ENCODE assay signal across 8 cellular contexts in the genomic region with DNA sequence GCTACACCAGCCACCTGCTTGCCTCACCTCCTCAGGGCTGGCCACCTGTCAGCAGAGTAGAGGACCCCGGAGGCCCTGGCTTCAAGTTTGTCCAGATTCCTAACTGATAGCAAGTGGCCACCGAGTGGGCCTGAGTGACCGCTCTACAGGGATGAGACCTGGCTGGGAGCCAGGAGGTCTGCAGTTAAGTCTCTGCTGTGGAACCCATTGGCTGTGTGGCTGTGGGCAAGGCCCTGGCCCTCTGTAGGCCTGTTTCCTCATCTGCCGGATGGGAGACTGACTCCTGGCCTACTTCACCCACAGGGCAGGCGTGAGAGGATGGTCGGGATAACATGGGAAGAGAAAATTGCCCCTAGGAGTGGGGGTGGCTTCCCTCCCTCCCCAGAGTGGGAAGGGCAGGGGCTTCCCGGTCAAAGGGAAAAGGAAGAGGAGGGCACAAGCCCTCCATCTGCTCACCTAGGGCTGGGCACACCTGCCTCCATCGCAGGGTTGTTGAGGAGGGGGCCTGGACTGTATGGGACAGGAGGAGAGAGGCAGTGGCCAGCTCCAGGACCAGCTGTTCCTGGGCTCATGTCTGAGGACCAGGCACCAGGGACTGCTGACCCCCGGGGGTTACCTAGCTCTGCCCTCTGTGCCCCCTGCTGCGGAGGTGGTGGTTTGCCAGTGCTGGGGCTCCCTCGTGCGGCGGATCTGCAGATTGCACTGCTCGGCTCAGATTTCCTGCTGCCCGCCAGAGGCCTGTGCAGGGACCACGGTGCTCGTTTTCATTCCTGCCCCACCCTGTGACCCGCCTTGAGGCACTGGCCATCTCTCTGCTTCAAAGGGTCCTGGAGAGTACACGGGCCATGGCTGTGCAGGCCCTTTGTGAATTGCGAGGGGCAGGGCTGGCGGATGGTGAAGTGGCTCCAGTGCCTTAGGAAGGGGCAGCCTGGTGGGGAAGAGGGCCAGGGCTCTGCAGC. TPM values are rescaled to one million over a fixed set of nuclear protein-coding genes. Genes with fewer than 3 reads are reported as not detected.
A peak's percentile ranks its signal among the peaks of the same experiment; 100 is the strongest.
DNase-seq lines count a peak whose midpoint lies in the region; ATAC-seq, FAIRE-seq and TF ChIP-seq lines count a peak whose summit lies in the region.

No MANE protein-coding gene starts in this region.

- ATAC-seq in natural killer cell treated with Interleukin-12 subunit alpha and Interleukin-12 subunit beta and Interleukin-15 and Interleukin-18, amount 100 ng/mL, for 72 hours = peak; percentile 71 to 82
- ATAC-seq in stimulated activated naive CD8-positive, alpha-beta T cell treated with anti-CD3 and anti-CD28 coated beads, Interleukin-15, amount 100 ng/mL, for 72 hours = peak; percentile 69
- no peak for ATAC-seq in GM21447 (IDR thresholded peaks at IDR 0.05; ENCODE audit: unreplicated experiment)

- peaks cover 0 to 12% of the 10 kb centered on the region in 2 donors for H3K4me1 Mint-ChIP-seq in natural killer cell treated with Interleukin-12 subunit alpha and Interleukin-12 subunit beta and Interleukin-15 and Interleukin-18, amount 100 ng/mL, for 72 hours (ENCODE audit: low read depth in 2 of 2)
- H3K4me1 Mint-ChIP-seq in stimulated activated naive CD8-positive, alpha-beta T cell treated with anti-CD3 and anti-CD28 coated beads, Interleukin-15, amount 100 ng/mL, for 72 hours = peaks cover 24% of the 10 kb centered on the region

- TF ChIP-seq POLR2A in H54 (IDR thresholded peaks at IDR 0.05; ENCODE audit: low read depth, low read length) = no peak

- no peaks in the 10 kb centered on the region for H3K36me3 Mint-ChIP-seq in natural killer cell treated with Interleukin-12 subunit alpha and Interleukin-12 subunit beta and Interleukin-15 and Interleukin-18, amount 100 ng/mL, for 72 hours

- H3K4me3 Mint-ChIP-seq in natural killer cell treated with Interleukin-12 subunit alpha and Interleukin-12 subunit beta and Interleukin-15 and Interleukin-18, amount 100 ng/mL, for 72 hours = no peak overlapping the region
- no peak overlapping the region for H3K4me3 Mint-ChIP-seq in stimulated activated naive CD8-positive, alpha-beta T cell treated with anti-CD3 and anti-CD28 coated beads, Interleukin-15, amount 100 ng/mL, for 72 hours

- no peaks in the 10 kb centered on the region for H3K27me3 Mint-ChIP-seq in natural killer cell treated with Interleukin-12 subunit alpha and Interleukin-12 subunit beta and Interleukin-15 and Interleukin-18, amount 100 ng/mL, for 72 hours
- H3K27me3 Mint-ChIP-seq in stimulated activated naive CD8-positive, alpha-beta T cell treated with anti-CD3 and anti-CD28 coated beads, Interleukin-15, amount 100 ng/mL, for 72 hours = no peaks in the 10 kb centered on the region

- no peak overlapping the region for H3K27ac Mint-ChIP-seq in natural killer cell treated with Interleukin-12 subunit alpha and Interleukin-12 subunit beta and Interleukin-15 and Interleukin-18, amount 100 ng/mL, for 72 hours
- H3K27ac Mint-ChIP-seq in stimulated activated naive CD8-positive, alpha-beta T cell treated with anti-CD3 and anti-CD28 coated beads, Interleukin-15, amount 100 ng/mL, for 72 hours = no peak overlapping the region

- H3K4me3 ChIP-seq in AG10803 (ENCODE audit: low read length) = no peak overlapping the region
- H3K4me3 ChIP-seq in epithelial cell of proximal tubule (ENCODE audit: low read depth, low read length) = no peak overlapping the region

- no peaks in the 10 kb centered on the region for H3K9me3 Mint-ChIP-seq in natural killer cell treated with Interleukin-12 subunit alpha and Interleukin-12 subunit beta and Interleukin-15 and Interleukin-18, amount 100 ng/mL, for 72 hours
- no peaks in the 10 kb centered on the region for H3K9me3 Mint-ChIP-seq in stimulated activated naive CD8-positive, alpha-beta T cell treated with anti-CD3 and anti-CD28 coated beads, Interleukin-15, amount 100 ng/mL, for 72 hours

- peak; percentile 43 for DNase-seq in AG10803 (ENCODE audit: low read depth)
- peak; percentile 54 for DNase-seq in H54 (ENCODE audit: insufficient read length, low spot score)
- DNase-seq in NOMO-1 treated with dmso at 0.1 percent for 144 hours (lab: John Stamatoyannopoulos, UW; ENCODE audit: unreplicated experiment) = peak; percentile 33
- peak; percentile 85 for DNase-seq in activated CD8-positive, alpha-beta memory T cell treated with anti-CD3 and anti-CD28 coated beads, Interleukin-2, amount 50 U/mL, for 4 hours
- DNase-seq in epithelial cell of proximal tubule (ENCODE audit: low read depth) = no peak
- peak; percentile 82 for DNase-seq in natural killer cell treated with Interleukin-12 subunit alpha and Interleukin-12 subunit beta and Interleukin-15 and Interleukin-18, amount 100 ng/mL, for 72 hours (ENCODE audit: low spot score)
- peak; percentile 77 to 80 for DNase-seq in stimulated activated naive CD8-positive, alpha-beta T cell treated with anti-CD3 and anti-CD28 coated beads, Interleukin-15, amount 100 ng/mL, for 72 hours

- peak; percentile 86 for TF ChIP-seq CTCF in AG10803 (conservative IDR thresholded peaks at IDR 0.05; ENCODE audit: low read length)
- TF ChIP-seq CTCF in epithelial cell of proximal tubule (conservative IDR thresholded peaks at IDR 0.05; ENCODE audit: low read depth, low read length) = peak; percentile 87

- FAIRE-seq in H54 (lab: Jason Lieb, UNC) = no peak

RNA-seq across cellular contexts. Expression of gene MTFR1L, which starts 9.1 kb away (rescaled TPM):
- 21.6 and 27.3 TPM in 2 replicates for total RNA-seq in epithelial cell of proximal tubule
- total RNA-seq in natural killer cell treated with Interleukin-12 subunit alpha and Interleukin-12 subunit beta and Interleukin-15 and Interleukin-18, amount 100 ng/mL, for 72 hours = 10 to 100 TPM; 29.8 to 37.3 TPM

RNA-seq across cellular contexts. Expression of gene SELENON, which starts 10.6 kb away (rescaled TPM):
- total RNA-seq in epithelial cell of proximal tubule = 31.2 and 35.1 TPM in 2 replicates
- 1 to 10 TPM; 6.6 to 9.6 TPM for total RNA-seq in natural killer cell treated with Interleukin-12 subunit alpha and Interleukin-12 subunit beta and Interleukin-15 and Interleukin-18, amount 100 ng/mL, for 72 hours

RNA-seq across cellular contexts. Expression of gene AUNIP, which starts 48.6 kb away (rescaled TPM):
- 6.2 and 13.0 TPM in 2 replicates for total RNA-seq in epithelial cell of proximal tubule
- total RNA-seq in natural killer cell treated with Interleukin-12 subunit alpha and Interleukin-12 subunit beta and Interleukin-15 and Interleukin-18, amount 100 ng/mL, for 72 hours = 10 to 100 TPM in 1 of 2 donors, 1 to 10 TPM in 1; 4.2 to 15.1 TPM
